1 cellular context compared by ENCODE assay signal in genomic region chr2:217899231-217900009, GRCh38.
TF ChIP-seq lines count a peak whose summit lies in the region.

No MANE protein-coding gene starts in this region.

TF ChIP-seq in HepG2, 621 proteins besides CTCF, POLR2A, EP300 and RAD21 (continued from another document and continues in another):
- TF ChIP-seq ZNF687 (CRISPR knock-in tag; IDR thresholded peaks at IDR 0.05) (peak; percentile 94), ZBTB25 (CRISPR knock-in tag; IDR thresholded peaks at IDR 0.05) (0 out of 2 replicates have a peak, but pooled peaks have one; percentile 28), ZNF331 (CRISPR knock-in tag; IDR thresholded peaks at IDR 0.05) (peak; percentile 84), GABPB1 (CRISPR knock-in tag; IDR thresholded peaks at IDR 0.05) (peak; percentile 70), ZNF44 (CRISPR knock-in tag; IDR thresholded peaks at IDR 0.05) (0 out of 2 replicates have a peak, but pooled peaks have one; percentile 17), ZNF337 (CRISPR knock-in tag; IDR thresholded peaks at IDR 0.05; ENCODE audit: borderline replicate concordance, low read depth) (peak; percentile 70; the same call in 1 of the 2 replicates), ZFX (CRISPR knock-in tag; IDR thresholded peaks at IDR 0.05; ENCODE audit: low read depth) (peak; percentile 47; the same call in 1 of the 2 replicates), ATF2 (CRISPR knock-in tag; IDR thresholded peaks at IDR 0.05) (no peak), ZGPAT (CRISPR knock-in tag; IDR thresholded peaks at IDR 0.05) (peak; percentile 57), SMC3 (IDR thresholded peaks at IDR 0.05; ENCODE audit: low read length) (peak; percentile 62), RBFOX2 (IDR thresholded peaks at IDR 0.05; ENCODE audit: low read depth, low read length) (peak; percentile 7; the same call in 1 of the 2 replicates), ATF7-NPFF (CRISPR knock-in tag; IDR thresholded peaks at IDR 0.05; ENCODE audit: low read depth) (peak; percentile 72), ZSCAN21 (CRISPR knock-in tag; IDR thresholded peaks at IDR 0.05; ENCODE audit: borderline replicate concordance) (no peak), ZNF496 (CRISPR knock-in tag; IDR thresholded peaks at IDR 0.05; ENCODE audit: insufficient replicate concordance) (no peak), KDM5A (IDR thresholded peaks at IDR 0.05; ENCODE audit: borderline replicate concordance, low read length) (no peak), KLF12 (CRISPR knock-in tag; IDR thresholded peaks at IDR 0.05; ENCODE audit: borderline replicate concordance) (0 out of 2 replicates have a peak, but pooled peaks have one; percentile 43), ZNF354B (CRISPR knock-in tag; IDR thresholded peaks at IDR 0.05) (no peak), SIN3A (IDR thresholded peaks at IDR 0.05; ENCODE audit: borderline replicate concordance, low read depth, low read length) (peak; percentile 44; the same call in 1 of the 2 replicates), ZMYM4 (CRISPR knock-in tag; IDR thresholded peaks at IDR 0.05) (peak; percentile 44; the same call in 1 of the 2 replicates), ZNF512B (CRISPR knock-in tag; IDR thresholded peaks at IDR 0.05; ENCODE audit: borderline replicate concordance) (no peak), ZNF740 (CRISPR knock-in tag; IDR thresholded peaks at IDR 0.05) (no peak), ZNF720 (CRISPR knock-in tag; IDR thresholded peaks at IDR 0.05) (no peak), ZBTB44 (CRISPR knock-in tag; IDR thresholded peaks at IDR 0.05) (no peak), MXI1 (IDR thresholded peaks at IDR 0.05; ENCODE audit: borderline replicate concordance, low read depth, low read length) (peak; percentile 73; the same call in 1 of the 3 replicates), ZNF839 (CRISPR knock-in tag; IDR thresholded peaks at IDR 0.05; ENCODE audit: borderline replicate concordance) (no peak), ZNF33A (CRISPR knock-in tag; IDR thresholded peaks at IDR 0.05; ENCODE audit: borderline replicate concordance) (no peak), MED1 (CRISPR knock-in tag; IDR thresholded peaks at IDR 0.05) (peak; percentile 78), BHLHE40 (IDR thresholded peaks at IDR 0.05; ENCODE audit: low read length) (0 out of 2 replicates have a peak, but pooled peaks have one; percentile 43), FOSL2 (CRISPR knock-in tag; IDR thresholded peaks at IDR 0.05) (peak; percentile 94), HMG20B (CRISPR knock-in tag; conservative IDR thresholded peaks at IDR 0.05) (0 out of 2 replicates have a peak, but pooled peaks have one; percentile 15), ZBTB38 (CRISPR knock-in tag; IDR thresholded peaks at IDR 0.05) (peak; percentile 38; the same call in 1 of the 2 replicates), ZMYM3 (CRISPR knock-in tag; IDR thresholded peaks at IDR 0.05) (peak; percentile 52; the same call in 1 of the 2 replicates), CREB3 (CRISPR knock-in tag; IDR thresholded peaks at IDR 0.05) (no peak), TBP (CRISPR knock-in tag; IDR thresholded peaks at IDR 0.05) (no peak), SIX1 (CRISPR knock-in tag; IDR thresholded peaks at IDR 0.05; ENCODE audit: borderline replicate concordance) (0 out of 2 replicates have a peak, but pooled peaks have one; percentile 31), FOXA3 (CRISPR knock-in tag; IDR thresholded peaks at IDR 0.05) (peak; percentile 65), ZNF556 (CRISPR knock-in tag; IDR thresholded peaks at IDR 0.05; ENCODE audit: borderline replicate concordance) (peak; percentile 85), SP4 (CRISPR knock-in tag; IDR thresholded peaks at IDR 0.05) (peak; percentile 59; the same call in 1 of the 2 replicates), SKI (IDR thresholded peaks at IDR 0.05; ENCODE audit: partially characterized antibody) (peak; percentile 74), ZNF501 (CRISPR knock-in tag; IDR thresholded peaks at IDR 0.05) (0 out of 2 replicates have a peak, but pooled peaks have one; percentile 30), KDM3A (CRISPR knock-in tag; IDR thresholded peaks at IDR 0.05; ENCODE audit: low read depth) (peak; percentile 74; the same call in 1 of the 2 replicates), HNRNPLL (IDR thresholded peaks at IDR 0.05; ENCODE audit: low read depth, low read length, poor library complexity, severe bottlenecking) (no peak), RERE (CRISPR knock-in tag; IDR thresholded peaks at IDR 0.05; ENCODE audit: low read depth) (0 out of 2 replicates have a peak, but pooled peaks have one; percentile 25)
